Comparison of ENCODE assay signal across 20 cellular contexts in the genomic region with DNA sequence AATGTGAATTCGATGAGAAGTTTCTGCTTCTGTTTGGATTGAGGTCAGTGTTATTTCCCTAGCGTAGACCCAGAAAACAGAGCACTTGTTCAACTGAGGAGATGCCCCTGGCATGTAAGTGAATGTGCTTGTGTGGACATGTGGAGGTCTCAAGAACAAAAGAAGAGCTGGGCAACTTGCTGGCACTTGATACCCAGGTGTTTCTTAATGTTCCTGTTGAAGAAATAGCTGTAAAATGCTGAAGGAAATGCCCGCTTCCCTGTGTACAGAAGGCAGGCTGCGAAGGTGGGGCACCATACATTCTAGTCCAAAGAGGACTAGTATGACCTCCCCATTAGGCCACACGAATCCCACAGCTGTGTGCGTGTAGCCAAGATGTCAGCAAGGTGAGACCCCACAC. TPM values are rescaled to one million over a fixed set of nuclear protein-coding genes. Genes with fewer than 3 reads are reported as not detected.
DNase-seq lines count a peak whose midpoint lies in the region; ATAC-seq and TF ChIP-seq lines count a peak whose summit lies in the region.
"Had no signal": no experiment of that assay in that cellular context is flagged by ENCODE, and none has a peak within 500 bp of the region (broad histone marks: within the 10 kb centered on the region; RNA-seq: fewer than 3 reads in every experiment).

No MANE protein-coding gene starts in this region.

- H3K4me3 Mint-ChIP-seq in T-helper 17 cell = no peak overlapping the region
- no peak overlapping the region for H3K4me3 Mint-ChIP-seq in stimulated activated effector memory CD8-positive, alpha-beta T cell treated with anti-CD3 and anti-CD28 coated beads, Interleukin-12 subunit alpha, Interleukin-12 subunit beta, amount 100 ng/mL, for 72 hours

- no peak overlapping the region for H3K4me3 ChIP-seq in ovary
- H3K4me3 ChIP-seq: BLaER1 had no signal

- H3K36me3 Mint-ChIP-seq in T-helper 17 cell (ENCODE audit: low read depth) = no peaks in the 10 kb centered on the region
- H3K36me3 Mint-ChIP-seq in stimulated activated effector memory CD8-positive, alpha-beta T cell treated with anti-CD3 and anti-CD28 coated beads, Interleukin-12 subunit alpha, Interleukin-12 subunit beta, amount 100 ng/mL, for 72 hours = no peaks in the 10 kb centered on the region

- H3K9me3 Mint-ChIP-seq in stimulated activated effector memory CD8-positive, alpha-beta T cell treated with anti-CD3 and anti-CD28 coated beads, Interleukin-12 subunit alpha, Interleukin-12 subunit beta, amount 100 ng/mL, for 72 hours = no peaks in the 10 kb centered on the region

- no peak for TF ChIP-seq POLR2A in ovary (IDR thresholded peaks at IDR 0.05)

- H3K27me3 ChIP-seq in ovary (no peaks in the 10 kb centered on the region), foreskin keratinocyte (peaks cover 4% of the 10 kb centered on the region)
- H3K27me3 ChIP-seq: BLaER1 had no signal

- peak overlapping the region; percentile 65 for H3K27ac Mint-ChIP-seq in T-helper 17 cell
- H3K27ac Mint-ChIP-seq in stimulated activated effector memory CD8-positive, alpha-beta T cell treated with anti-CD3 and anti-CD28 coated beads, Interleukin-12 subunit alpha, Interleukin-12 subunit beta, amount 100 ng/mL, for 72 hours = peak overlapping the region; percentile 99

- H3K9me3 ChIP-seq in T-helper 17 cell (ENCODE audit: control insufficient read depth, low read length, poor library complexity, severe bottlenecking) (no peaks in the 10 kb centered on the region), ovary (no peaks in the 10 kb centered on the region)
- H3K9me3 ChIP-seq: BLaER1 had no signal

- no peak for TF ChIP-seq EP300 in ovary (IDR thresholded peaks at IDR 0.05)

- peaks cover 9% of the 10 kb centered on the region for H3K4me1 ChIP-seq in ovary (ENCODE audit: insufficient read depth)
- no peaks in the 10 kb centered on the region for H3K4me1 ChIP-seq in foreskin keratinocyte

- DNase-seq in activated CD8-positive, alpha-beta memory T cell treated with anti-CD3 and anti-CD28 coated beads, Interleukin-2, amount 50 U/mL, for 48 hours = peak; percentile 35
- no peak for DNase-seq in activated CD8-positive, alpha-beta memory T cell treated with anti-CD3 and anti-CD28 coated beads, Interleukin-2, amount 50 U/mL, for 4 hours
- no peak for DNase-seq in T-helper 17 cell
- DNase-seq in islet precursor cell = peak; percentile 4
- DNase-seq in stimulated activated effector memory CD8-positive, alpha-beta T cell treated with anti-CD3 and anti-CD28 coated beads, Interleukin-12 subunit alpha, Interleukin-12 subunit beta, amount 100 ng/mL, for 72 hours (ENCODE audit: low spot score in 2 of 2) = no peak
- no peak for DNase-seq in ovary
- no peak for DNase-seq in foreskin keratinocyte
- DNase-seq: 8988T, COR-L47, DMS153, Kasumi-1, NCI-H1105 treated with DMSO at 0.1 percent for 48 hours, NCI-H1694 treated with DMSO at 0.1 percent for 48 hours, NCI-H2107, NCI-H226, NCI-H524 treated with DMSO at 0.1 percent for 48 hours had no signal

- intact Hi-C loops in ovary (cut with DNase I) = no loop called here

- H3K27me3 Mint-ChIP-seq in T-helper 17 cell = no peaks in the 10 kb centered on the region

- 88 to 94% (median 93%) methylated on average over 6 of the region's 6 CpGs for WGBS in ovary, 3 donors

- H3K4me1 Mint-ChIP-seq in T-helper 17 cell = peaks cover 44% of the 10 kb centered on the region
- peaks cover 54% of the 10 kb centered on the region for H3K4me1 Mint-ChIP-seq in stimulated activated effector memory CD8-positive, alpha-beta T cell treated with anti-CD3 and anti-CD28 coated beads, Interleukin-12 subunit alpha, Interleukin-12 subunit beta, amount 100 ng/mL, for 72 hours

- ATAC-seq in T-helper 17 cell = no peak
- ATAC-seq in stimulated activated effector memory CD8-positive, alpha-beta T cell treated with anti-CD3 and anti-CD28 coated beads, Interleukin-12 subunit alpha, Interleukin-12 subunit beta, amount 100 ng/mL, for 72 hours = no peak
- ATAC-seq in GM19455 (IDR thresholded peaks at IDR 0.05; ENCODE audit: unreplicated experiment) = no peak
- no peak for ATAC-seq in foreskin keratinocyte
- ATAC-seq: Panc1, Right ventricle myocardium inferior had no signal

- TF ChIP-seq CTCF in ovary (IDR thresholded peaks at IDR 0.05) (no peak), foreskin keratinocyte (conservative IDR thresholded peaks at IDR 0.05) (no peak)

- no peaks in the 10 kb centered on the region for H3K36me3 ChIP-seq in ovary
- H3K36me3 ChIP-seq: BLaER1 had no signal

- H3K27ac ChIP-seq in ovary (no peak overlapping the region), foreskin keratinocyte (no peak overlapping the region)
- H3K27ac ChIP-seq: BLaER1 had no signal

RNA-seq across cellular contexts. Expression of gene LBH, which starts 9.8 kb away (rescaled TPM):
- total RNA-seq in T-helper 17 cell (100 to 1,000 TPM; 118 to 127 TPM), ovary (100 to 1,000 TPM in 5 of 7 donors, 10 to 100 TPM in 2; 50.4 to 260 (median 121) TPM), foreskin keratinocyte (0.46 and 1.5 TPM in 2 replicates)
- polyA plus RNA-seq in ovary (10 to 100 TPM; 59.7 to 64.5 TPM), foreskin keratinocyte (0.26 and 0.82 TPM in 2 replicates)

Comparison
In these comparisons a context has a peak if more than half of its experiments do, and no peak if none do; other contexts are left out.
1. DNase-seq: peak in activated CD8-positive, alpha-beta memory T cell treated with anti-CD3 and anti-CD28 coated beads, Interleukin-2, amount 50 U/mL, for 48 hours (single experiment) and islet precursor cell (single experiment); none in activated CD8-positive, alpha-beta memory T cell treated with anti-CD3 and anti-CD28 coated beads, Interleukin-2, amount 50 U/mL, for 4 hours (single experiment), T-helper 17 cell (0 of 3), stimulated activated effector memory CD8-positive, alpha-beta T cell treated with anti-CD3 and anti-CD28 coated beads, Interleukin-12 subunit alpha, Interleukin-12 subunit beta, amount 100 ng/mL, for 72 hours (0 of 2), ovary (0 of 5) and foreskin keratinocyte (0 of 2).
2. RNA of gene LBH, which starts 9.8 kb away (total RNA-seq): 118 to 127 TPM in T-helper 17 cell and 50.4 to 260 TPM in ovary; 0.46 to 1.5 TPM in foreskin keratinocyte; every median in the first group is over 10 times any median in the second.